In the genomic region with DNA sequence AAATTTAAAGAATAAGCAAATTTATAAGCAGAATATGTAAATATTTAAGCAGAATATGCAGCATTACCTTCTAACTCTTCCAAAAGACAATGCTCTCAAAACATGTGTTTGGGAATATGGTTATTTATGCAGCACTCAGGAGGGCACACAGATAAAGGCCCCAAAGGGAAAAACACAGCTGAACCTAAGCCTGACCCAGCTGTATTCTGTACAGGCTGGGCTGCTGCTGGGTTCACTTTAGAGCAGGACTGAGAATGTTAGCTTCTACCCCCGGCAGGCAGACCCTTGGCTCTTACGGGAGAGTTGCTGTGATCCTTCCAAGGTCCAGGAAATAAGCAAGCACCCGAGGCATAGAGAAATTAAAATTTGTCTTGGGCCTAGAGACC, we compare ENCODE assay signal across 2 cellular contexts.
TF ChIP-seq lines count a peak whose summit lies in the region.

No MANE protein-coding gene starts in this region.

TF ChIP-seq in IMR-90, 13 proteins besides CTCF, POLR2A, EP300 and RAD21:
- TF ChIP-seq FOS (IDR thresholded peaks at IDR 0.05; ENCODE audit: low read depth, low read length) (no peak), NFE2L2 (IDR thresholded peaks at IDR 0.05; ENCODE audit: low read depth, low read length) (no peak), CHD1 (IDR thresholded peaks at IDR 0.05; ENCODE audit: low read depth, low read length) (no peak), MXI1 (IDR thresholded peaks at IDR 0.05; ENCODE audit: borderline replicate concordance, low read depth, low read length) (no peak), RFX5 (IDR thresholded peaks at IDR 0.05; ENCODE audit: low read depth, low read length) (no peak), SMC3 (IDR thresholded peaks at IDR 0.05; ENCODE audit: low read depth, low read length) (no peak), RCOR1 (IDR thresholded peaks at IDR 0.05; ENCODE audit: insufficient replicate concordance, low read length) (no peak)
- TF ChIP-seq, protein P1, sequence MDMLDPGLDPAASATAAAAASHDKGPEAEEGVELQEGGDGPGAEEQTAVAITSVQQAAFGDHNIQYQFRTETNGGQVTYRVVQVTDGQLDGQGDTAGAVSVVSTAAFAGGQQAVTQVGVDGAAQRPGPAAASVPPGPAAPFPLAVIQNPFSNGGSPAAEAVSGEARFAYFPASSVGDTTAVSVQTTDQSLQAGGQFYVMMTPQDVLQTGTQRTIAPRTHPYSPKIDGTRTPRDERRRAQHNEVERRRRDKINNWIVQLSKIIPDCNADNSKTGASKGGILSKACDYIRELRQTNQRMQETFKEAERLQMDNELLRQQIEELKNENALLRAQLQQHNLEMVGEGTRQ (IDR thresholded peaks at IDR 0.05; ENCODE audit: low read depth, low read length) = no peak
- TF ChIP-seq, protein P2, sequence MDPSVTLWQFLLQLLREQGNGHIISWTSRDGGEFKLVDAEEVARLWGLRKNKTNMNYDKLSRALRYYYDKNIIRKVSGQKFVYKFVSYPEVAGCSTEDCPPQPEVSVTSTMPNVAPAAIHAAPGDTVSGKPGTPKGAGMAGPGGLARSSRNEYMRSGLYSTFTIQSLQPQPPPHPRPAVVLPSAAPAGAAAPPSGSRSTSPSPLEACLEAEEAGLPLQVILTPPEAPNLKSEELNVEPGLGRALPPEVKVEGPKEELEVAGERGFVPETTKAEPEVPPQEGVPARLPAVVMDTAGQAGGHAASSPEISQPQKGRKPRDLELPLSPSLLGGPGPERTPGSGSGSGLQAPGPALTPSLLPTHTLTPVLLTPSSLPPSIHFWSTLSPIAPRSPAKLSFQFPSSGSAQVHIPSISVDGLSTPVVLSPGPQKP (IDR thresholded peaks at IDR 0.05; ENCODE audit: borderline replicate concordance, low read depth, low read length) = no peak
TF ChIP-seq in IMR-90: peak in this region for 0.

TF ChIP-seq in HepG2, 621 proteins besides CTCF, POLR2A, EP300 and RAD21:
- TF ChIP-seq, protein P3, sequence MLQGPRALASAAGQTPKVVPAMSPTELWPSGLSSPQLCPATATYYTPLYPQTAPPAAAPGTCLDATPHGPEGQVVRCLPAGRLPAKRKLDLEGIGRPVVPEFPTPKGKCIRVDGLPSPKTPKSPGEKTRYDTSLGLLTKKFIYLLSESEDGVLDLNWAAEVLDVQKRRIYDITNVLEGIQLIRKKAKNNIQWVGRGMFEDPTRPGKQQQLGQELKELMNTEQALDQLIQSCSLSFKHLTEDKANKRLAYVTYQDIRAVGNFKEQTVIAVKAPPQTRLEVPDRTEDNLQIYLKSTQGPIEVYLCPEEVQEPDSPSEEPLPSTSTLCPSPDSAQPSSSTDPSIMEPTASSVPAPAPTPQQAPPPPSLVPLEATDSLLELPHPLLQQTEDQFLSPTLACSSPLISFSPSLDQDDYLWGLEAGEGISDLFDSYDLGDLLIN (CRISPR knock-in tag; IDR thresholded peaks at IDR 0.05; ENCODE audit: borderline replicate concordance) = no peak
- TF ChIP-seq ZNF775 (CRISPR knock-in tag; IDR thresholded peaks at IDR 0.05; ENCODE audit: borderline replicate concordance) = no peak
- TF ChIP-seq ZNF670 (CRISPR knock-in tag; IDR thresholded peaks at IDR 0.05; ENCODE audit: borderline replicate concordance) = no peak
